In genomic region chrX:40167240-40168182, GRCh38 we compare ENCODE assay signal across 8 cellular contexts.
DNase-seq lines count a peak whose midpoint lies in the region; ATAC-seq, FAIRE-seq and TF ChIP-seq lines count a peak whose summit lies in the region.

No MANE protein-coding gene starts in this region.

- no peak for ATAC-seq in HG03095 (IDR thresholded peaks at IDR 0.05; ENCODE audit: unreplicated experiment)

- H3K4me3 ChIP-seq in GM12864 (ENCODE audit: low read depth, low read length) (peak overlapping the region; percentile 42), esophagus squamous epithelium (peak overlapping the region; percentile 18 to 58 (median 40))

- peaks cover 71% of the 10 kb centered on the region for H3K4me1 Mint-ChIP-seq in osteocyte (ENCODE audit: unreplicated experiment)

- H3K36me3 Mint-ChIP-seq in osteocyte (ENCODE audit: unreplicated experiment), result peaks cover 3% of the 10 kb centered on the region

- 5 to 17% methylated on average over 16 to 53 of the region's 66 CpGs for WGBS in esophagus squamous epithelium, 2 donors

- H3K36me3 ChIP-seq in esophagus squamous epithelium, result no peaks in the 10 kb centered on the region

- peaks cover 0 to 5% (median 0%) of the 10 kb centered on the region in 4 donors for H3K27me3 ChIP-seq in esophagus squamous epithelium

- in situ Hi-C loops in KBM-7 (cut with MboI; ENCODE audit: low pct_unique_long_range_greater_than_20kb, low sequenced_read_pairs), result no loop called here

- TF ChIP-seq CTCF in GM12864 (IDR thresholded peaks at IDR 0.05; ENCODE audit: low read depth, low read length, missing control alignments) (no peak), esophagus squamous epithelium (IDR thresholded peaks at IDR 0.05) (no peak), osteocyte (IDR thresholded peaks at IDR 0.05) (no peak), D721Med (IDR thresholded peaks at IDR 0.05; ENCODE audit: insufficient read depth, missing control alignments) (no peak)

- H3K4me1 ChIP-seq in esophagus squamous epithelium, result peaks cover 12 to 55% (median 15%) of the 10 kb centered on the region in 3 donors

- no peaks in the 10 kb centered on the region for H3K9me3 Mint-ChIP-seq in osteocyte (ENCODE audit: unreplicated experiment)

- no peaks in the 10 kb centered on the region for H3K27me3 Mint-ChIP-seq in osteocyte (ENCODE audit: unreplicated experiment)

- peak overlapping the region in 2 of 4 donors; percentile 22 to 33 for H3K27ac ChIP-seq in esophagus squamous epithelium

- intact Hi-C loops in esophagus squamous epithelium (cut with DNase I), result no loop called here

- peak overlapping the region; percentile 63 for H3K4me3 Mint-ChIP-seq in osteocyte (ENCODE audit: unreplicated experiment)

- TF ChIP-seq POLR2A in esophagus squamous epithelium (IDR thresholded peaks at IDR 0.05), result no peak

- no peaks in the 10 kb centered on the region for H3K9me3 ChIP-seq in esophagus squamous epithelium

- no peak for DNase-seq in GM12864 (ENCODE audit: low read depth)
- peak; percentile 11 for DNase-seq in OCI-M1 (lab: John Stamatoyannopoulos, UW)
- no peak for DNase-seq in esophagus squamous epithelium (lab: John Stamatoyannopoulos, UW)
- no peak for DNase-seq in osteocyte (ENCODE audit: extremely low spot score, unreplicated experiment)
- no peak for DNase-seq in KBM-7
- DNase-seq in D721Med (ENCODE audit: insufficient read length, low spot score), result no peak
- DNase-seq in activated CD4-positive, CD25-positive, alpha-beta regulatory T cell (lab: John Stamatoyannopoulos, UW), result no peak

- H3K27ac Mint-ChIP-seq in osteocyte (ENCODE audit: unreplicated experiment), result peak overlapping the region; percentile 93

- no peak for FAIRE-seq in D721Med (lab: Jason Lieb, UNC)
